8 cellular contexts compared by ENCODE assay signal in the genomic region with DNA sequence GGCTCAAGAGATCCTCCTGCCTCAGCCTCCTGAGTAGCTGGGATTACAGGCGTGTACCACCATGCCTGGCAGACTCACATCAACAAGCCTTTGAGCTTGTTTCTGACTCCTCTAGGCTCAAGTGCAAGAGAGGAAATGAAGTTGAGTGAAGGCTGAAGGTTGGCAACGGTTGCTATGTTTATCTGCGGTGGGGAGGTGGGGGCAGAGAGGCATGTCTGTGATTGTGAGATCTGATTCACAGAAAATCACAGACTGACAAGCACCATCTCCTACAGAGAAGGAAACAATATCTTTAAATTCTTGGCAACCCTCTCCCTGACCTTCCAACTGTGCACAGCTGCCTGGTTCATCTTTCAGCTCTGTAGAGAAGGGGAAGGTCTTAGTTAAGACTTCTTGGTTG. TPM values are rescaled to one million over a fixed set of nuclear protein-coding genes. Genes with fewer than 3 reads are reported as not detected.
DNase-seq lines count a peak whose midpoint lies in the region; ATAC-seq and TF ChIP-seq lines count a peak whose summit lies in the region.

No MANE protein-coding gene starts in this region.

- intact Hi-C loops in left colon (cut with DNase I, micrococcal nuclease) = no loop called here

- ATAC-seq in GM21786 (IDR thresholded peaks at IDR 0.05; ENCODE audit: unreplicated experiment) (peak; percentile 63), left colon (no peak)

- peak; percentile 91 for DNase-seq in GM12865 (ENCODE audit: low read depth)
- peak; percentile 66 for DNase-seq in NCI-H2107 treated with DMSO at 0.1 percent for 48 hours (lab: John Stamatoyannopoulos, UW; ENCODE audit: unreplicated experiment)
- DNase-seq in activated T-cell treated with anti-CD3 and anti-CD28 coated beads for 1 hour (ENCODE audit: low read depth) = peak; percentile 64
- peak; percentile 29 to 41 for DNase-seq in left colon
- peak; percentile 71 to 93 (median 88) for DNase-seq in stimulated activated naive CD4-positive, alpha-beta T cell (lab: John Stamatoyannopoulos, UW)
- no peak for DNase-seq in cortex of kidney (lab: John Stamatoyannopoulos, UW)
- DNase-seq in middle frontal gyrus (ENCODE audit: extremely low spot score, low spot score) = no peak

- H3K4me3 ChIP-seq in GM12865 (ENCODE audit: low read depth, low read length) = no peak overlapping the region

- TF ChIP-seq CTCF in GM12865 (IDR thresholded peaks at IDR 0.05; ENCODE audit: insufficient read depth, low read depth, low read length, missing control alignments) = no peak

RNA-seq across cellular contexts. Expression of gene NINJ2, which starts 22.1 kb away (rescaled TPM):
- 1 to 10 TPM; 3.3 to 5.5 TPM for total RNA-seq in left colon

Comparison
In these comparisons a context has a peak if more than half of its experiments do, and no peak if none do; other contexts are left out.
1. DNase-seq: peak in GM12865 (single experiment), NCI-H2107 treated with DMSO at 0.1 percent for 48 hours (single experiment), activated T-cell treated with anti-CD3 and anti-CD28 coated beads for 1 hour (single experiment), left colon (2 of 2) and stimulated activated naive CD4-positive, alpha-beta T cell (6 of 6); none in cortex of kidney (single experiment) and middle frontal gyrus (single experiment).